15 cellular contexts compared by ENCODE assay signal in genomic region chr9:133342570-133342969, GRCh38. TPM values are rescaled to one million over a fixed set of nuclear protein-coding genes. Genes with fewer than 3 reads are reported as not detected.
A peak's percentile ranks its signal among the peaks of the same experiment; 100 is the strongest.
DNase-seq lines count a peak whose midpoint lies in the region; ATAC-seq, FAIRE-seq and TF ChIP-seq lines count a peak whose summit lies in the region.
"Had no signal": no experiment of that assay in that cellular context is flagged by ENCODE, and none has a peak within 500 bp of the region (broad histone marks: within the 10 kb centered on the region; RNA-seq: fewer than 3 reads in every experiment).

No MANE protein-coding gene starts in this region.

- POLR2A ChIA-PET in HepG2 (lab: Yijun Ruan, JAX) (interaction anchor here (1.4 kb wide), 1 partner anchor 13 kb away, joined by 5 read pairs; the partner anchor contains the start of genes SURF1 and SURF2), PC-9 (lab: Charles Lee; ENCODE audit: unreplicated experiment) (no interaction called here)

- H3K9me3 ChIP-seq in HepG2 (ENCODE audit: low read length) = no peaks in the 10 kb centered on the region
- H3K9me3 ChIP-seq in right lobe of liver = no peaks in the 10 kb centered on the region
- no peaks in the 10 kb centered on the region for H3K9me3 ChIP-seq in Loucy (ENCODE audit: insufficient read depth, low read depth, low read length)
- no peaks in the 10 kb centered on the region for H3K9me3 ChIP-seq in endodermal cell (ENCODE audit: control insufficient read depth, low read length)
- no peaks in the 10 kb centered on the region for H3K9me3 ChIP-seq in PC-9 (ENCODE audit: insufficient read depth, low read depth)

- ATAC-seq in HepG2 (peak; percentile 46), right lobe of liver (no peak), GM21717 (IDR thresholded peaks at IDR 0.05; ENCODE audit: unreplicated experiment) (no peak)

- H3K4me3 Mint-ChIP-seq in endodermal cell = no peak overlapping the region
- H3K4me3 Mint-ChIP-seq: activated T-helper 1 cell treated with anti-CD3 and anti-CD28 coated beads, Interleukin-12 subunit alpha, Interleukin-12 subunit beta, Interleukin-2, Interleukin-4 antibody, amounts not matched to agents 30 ng/mL and 10 ng/mL and 1 ng/mL, durations not matched to agents 14 hours and 24 hours and 36 hours had no signal

- CTCF ChIA-PET in HepG2 (lab: Yijun Ruan, JAX; ENCODE audit: low intra/inter-chr PET ratio, low total read pairs) = interaction anchor here (0.9 to 1.9 kb wide), 2 partner anchors 62 to 143 kb away, joined by 3 to 5 read pairs; no protein-coding TSS in a partner anchor
- CTCF ChIA-PET in PC-9 (lab: Charles Lee) = no interaction called here

- H3K9me3 Mint-ChIP-seq in endodermal cell = no peaks in the 10 kb centered on the region
- H3K9me3 Mint-ChIP-seq: activated T-helper 1 cell treated with anti-CD3 and anti-CD28 coated beads, Interleukin-12 subunit alpha, Interleukin-12 subunit beta, Interleukin-2, Interleukin-4 antibody, amounts not matched to agents 30 ng/mL and 10 ng/mL and 1 ng/mL, durations not matched to agents 14 hours and 24 hours and 36 hours had no signal

- peaks cover 8% of the 10 kb centered on the region for H3K4me1 Mint-ChIP-seq in endodermal cell

- no peak overlapping the region for H3K27ac Mint-ChIP-seq in endodermal cell
- H3K27ac Mint-ChIP-seq: activated T-helper 1 cell treated with anti-CD3 and anti-CD28 coated beads, Interleukin-12 subunit alpha, Interleukin-12 subunit beta, Interleukin-2, Interleukin-4 antibody, amounts not matched to agents 30 ng/mL and 10 ng/mL and 1 ng/mL, durations not matched to agents 14 hours and 24 hours and 36 hours had no signal

- DNase-seq in HepG2 (ENCODE audit: low spot score) = no peak
- no peak for DNase-seq in right lobe of liver
- DNase-seq in endodermal cell = peak; percentile 71
- DNase-seq in NCI-H2227 (lab: John Stamatoyannopoulos, UW; ENCODE audit: unreplicated experiment) = no peak
- no peak for DNase-seq in GM12891 (ENCODE audit: insufficient read length, low spot score)
- DNase-seq in PC-9 = no peak
- DNase-seq: activated CD4-positive, alpha-beta T cell treated with anti-CD3 and anti-CD28 coated beads for 4 hours; GM23248; mammary epithelial cell; NCI-H1105 treated with DMSO at 0.1 percent for 48 hours; stimulated activated CD4-positive, alpha-beta T cell treated with anti-CD3 and anti-CD28 coated beads, Interleukin-2, amount 100 ng/mL, for 48 hours; stimulated activated naive CD4-positive, alpha-beta T cell treated with Interleukin-2 at 50 U/mL for 16 hours had no signal

- no peak for FAIRE-seq in HepG2 (lab: Jason Lieb, UNC)
- FAIRE-seq in GM12891 (lab: Jason Lieb, UNC) = no peak

- H4K20me1 ChIP-seq in HepG2 (ENCODE audit: insufficient read depth, low read length) (no peaks in the 10 kb centered on the region), Loucy (ENCODE audit: insufficient read depth, low read length, poor library complexity, severe bottlenecking) (peaks cover 13% of the 10 kb centered on the region), PC-9 (ENCODE audit: insufficient read depth) (peaks cover 8% of the 10 kb centered on the region)

- peaks cover 76% of the 10 kb centered on the region for H3K36me3 Mint-ChIP-seq in endodermal cell (ENCODE audit: low read depth)

- H3K27ac ChIP-seq in HepG2 (ENCODE audit: extremely low read length, insufficient read depth, low read length) = no peak overlapping the region
- H3K27ac ChIP-seq in right lobe of liver = no peak overlapping the region
- no peak overlapping the region for H3K27ac ChIP-seq in endodermal cell (ENCODE audit: low read depth, low read length)
- H3K27ac ChIP-seq in PC-9 = no peak overlapping the region
- H3K27ac ChIP-seq: GM23248 had no signal

- peak; percentile 42 for TF ChIP-seq CTCF in HepG2 (CRISPR knock-in tag; IDR thresholded peaks at IDR 0.05)
- TF ChIP-seq CTCF in right lobe of liver (IDR thresholded peaks at IDR 0.05) = no peak
- TF ChIP-seq CTCF in Loucy (conservative IDR thresholded peaks at IDR 0.05; ENCODE audit: low read length) = peak; percentile 26
- TF ChIP-seq CTCF in endodermal cell (conservative IDR thresholded peaks at IDR 0.05) = no peak
- TF ChIP-seq CTCF in PC-9 (conservative IDR thresholded peaks at IDR 0.05) = no peak

- H3K79me2 ChIP-seq in HepG2 (ENCODE audit: insufficient read depth, low read length) (peaks cover 16% of the 10 kb centered on the region), Loucy (ENCODE audit: insufficient read depth, low read length) (peaks cover 27% of the 10 kb centered on the region), PC-9 (ENCODE audit: low read depth) (peaks cover 26% of the 10 kb centered on the region)

- H3F3A ChIP-seq in Loucy (ENCODE audit: low read depth) (no peaks in the 10 kb centered on the region), PC-9 (ENCODE audit: insufficient read depth, low read depth) (no peaks in the 10 kb centered on the region)

- H3K27me3 ChIP-seq in HepG2 (ENCODE audit: control insufficient read depth in 1 of 2, insufficient read depth in 2 of 2, low read length in 2 of 2) (no peaks in the 10 kb centered on the region), right lobe of liver (no peaks in the 10 kb centered on the region), Loucy (ENCODE audit: insufficient read depth, low read length, poor library complexity, severe bottlenecking) (no peaks in the 10 kb centered on the region), endodermal cell (ENCODE audit: control insufficient read depth, insufficient read depth, low read length, poor library complexity, severe bottlenecking) (no peaks in the 10 kb centered on the region), PC-9 (ENCODE audit: insufficient read depth, low read depth) (no peaks in the 10 kb centered on the region)

- H3K4me2 ChIP-seq in HepG2 (ENCODE audit: low read depth, low read length) = no peak overlapping the region
- no peak overlapping the region for H3K4me2 ChIP-seq in Loucy (ENCODE audit: low read depth, low read length, poor library complexity, severe bottlenecking)
- no peak overlapping the region for H3K4me2 ChIP-seq in PC-9

- no peak overlapping the region for H3K4me3 ChIP-seq in HepG2 (replicated peaks in 1 of 3; ENCODE audit: insufficient read depth in 1 of 3, low read depth in 2 of 3, low read length in 3 of 3)
- H3K4me3 ChIP-seq in right lobe of liver = no peak overlapping the region
- no peak overlapping the region for H3K4me3 ChIP-seq in Loucy (ENCODE audit: low read length, poor library complexity, severe bottlenecking)
- no peak overlapping the region for H3K4me3 ChIP-seq in endodermal cell (ENCODE audit: low read length)
- H3K4me3 ChIP-seq in PC-9 = no peak overlapping the region
- H3K4me3 ChIP-seq: GM23248 had no signal

- no peaks in the 10 kb centered on the region for H3K27me3 Mint-ChIP-seq in endodermal cell (ENCODE audit: insufficient read depth)

- H3K4me1 ChIP-seq in HepG2 (ENCODE audit: insufficient read depth, low read length) = peaks cover 11% of the 10 kb centered on the region
- peaks cover 0 to 11% (median 0%) of the 10 kb centered on the region in 4 donors for H3K4me1 ChIP-seq in right lobe of liver
- H3K4me1 ChIP-seq in Loucy (ENCODE audit: insufficient read depth, low read length, poor library complexity, severe bottlenecking) = peaks cover 24% of the 10 kb centered on the region
- no peaks in the 10 kb centered on the region for H3K4me1 ChIP-seq in endodermal cell (ENCODE audit: control insufficient read depth, insufficient read depth, low read length)
- H3K4me1 ChIP-seq in PC-9 (replicated peaks; ENCODE audit: insufficient read depth) = peaks cover 6% of the 10 kb centered on the region; the same call in 1 of the 2 replicates

- BruUV-seq in HepG2 (replicated peaks; lab: Mats Ljungman, UMichigan) (no TSS peak), PC-9 (replicated peaks; lab: Mats Ljungman, UMichigan) (no TSS peak)

- TF ChIP-seq EP300 in HepG2 (IDR thresholded peaks at IDR 0.05; ENCODE audit: low read depth in 2 of 2, low read length in 2 of 2) (no peak), HepG2 (CRISPR knock-in tag; IDR thresholded peaks at IDR 0.05; ENCODE audit: borderline replicate concordance) (no peak)

- in situ Hi-C loops in HepG2 (cut with HindIII; ENCODE audit: extremely low pct_ligation_motif_present, low pct_unique_long_range_greater_than_20kb) = no loop called here

- TF ChIP-seq POLR2A in HepG2 (IDR thresholded peaks at IDR 0.05; ENCODE audit: insufficient read depth in 1 of 2, low read depth in 2 of 2, low read length in 2 of 2) (no peak), right lobe of liver (IDR thresholded peaks at IDR 0.05) (no peak), GM12891 (IDR thresholded peaks at IDR 0.05; ENCODE audit: low read depth, low read length) (no peak)

- no peaks in the 10 kb centered on the region for H3K9me2 ChIP-seq in Loucy (replicated peaks; ENCODE audit: low read depth, low read length)
- no peaks in the 10 kb centered on the region for H3K9me2 ChIP-seq in PC-9 (ENCODE audit: insufficient read depth)

- H3K9ac ChIP-seq in HepG2 (ENCODE audit: insufficient read depth, low read depth, low read length) (no peak overlapping the region), Loucy (ENCODE audit: low read depth, low read length, poor library complexity, severe bottlenecking) (peak overlapping the region; percentile 29), endodermal cell (ENCODE audit: extremely low read depth, low read length, poor library complexity, severe bottlenecking) (no peak overlapping the region)
- H3K9ac ChIP-seq: GM23248 had no signal

- H2AFZ ChIP-seq in HepG2 (ENCODE audit: low read length) (no peak overlapping the region), Loucy (ENCODE audit: low read length) (no peak overlapping the region), PC-9 (no peak overlapping the region)
- H2AFZ ChIP-seq: GM23248 had no signal

- H3K36me3 ChIP-seq in HepG2 (replicated peaks in 1 of 2; ENCODE audit: control insufficient read depth in 1 of 2, insufficient read depth in 2 of 2, low read length in 2 of 2) (peaks cover 8 to 58% of the 10 kb centered on the region in 2 experiments; a peak in 4 of 5 replicates), right lobe of liver (peaks cover 0 to 23% (median 11%) of the 10 kb centered on the region in 4 donors), Loucy (ENCODE audit: insufficient read depth, low read length) (peaks cover 24% of the 10 kb centered on the region; the same call in 1 of the 2 replicates), endodermal cell (ENCODE audit: control insufficient read depth, insufficient read depth, low read length) (peaks cover 65% of the 10 kb centered on the region), PC-9 (ENCODE audit: low read depth) (no peaks in the 10 kb centered on the region; the same call in 1 of the 2 replicates)

- 98% methylated on average over 4 of the region's 11 CpGs for WGBS in HepG2 (ENCODE audit: low lambda C conversion rate)
- 100% methylated on average over 1 of the region's 11 CpGs for WGBS in right lobe of liver (ENCODE audit: insufficient coverage, low coverage, low lambda C conversion rate, missing lambda C conversion rate)
- WGBS in endodermal cell (ENCODE audit: insufficient coverage in 1 of 2, insufficient read length in 1 of 2), 2 experiments = 81 to 91% methylated on average over 7 to 11 of the region's 11 CpGs

- intact Hi-C loops in HepG2 (cut with micrococcal nuclease; ENCODE audit: unreplicated experiment) = no loop called here
- intact Hi-C loops in right lobe of liver (cut with DNase I) = loop anchor here in 1 of 2 donors (10.0 kb wide), 1 partner anchor 142 kb away; no protein-coding TSS in a partner anchor
- intact Hi-C loops in PC-9 (cut with micrococcal nuclease; ENCODE audit: unreplicated experiment) = no loop called here

- TF ChIP-seq RAD21 in HepG2 (CRISPR knock-in tag; IDR thresholded peaks at IDR 0.05) = no peak

RNA-seq across cellular contexts. Expression of gene MED22, which starts 5.4 kb away (rescaled TPM):
- 19.6 and 22.1 TPM in 2 replicates for total RNA-seq in HepG2 (2016; rRNA removed; fragmentation: Illumina TruSeq; extraction: Trizol)
- 2.6 and 3.1 TPM in 2 replicates for total RNA-seq in HepG2 (2016; cell fraction: cytosol; rRNA removed; fragmentation: Illumina TruSeq; extraction: Trizol; ENCODE audit: low read depth)
- total RNA-seq in HepG2 (2016; cell fraction: insoluble cytoplasmic fraction; rRNA removed; fragmentation: Illumina TruSeq; extraction: Trizol) = 18.8 and 21.3 TPM in 2 replicates
- total RNA-seq in HepG2 (2016; cell fraction: membrane; rRNA removed; fragmentation: Illumina TruSeq; extraction: Trizol) = 9.6 and 12.2 TPM in 2 replicates
- total RNA-seq in HepG2 (2016; cell fraction: nucleus; rRNA removed; fragmentation: Illumina TruSeq; extraction: Trizol) = 18.2 and 20.6 TPM in 2 replicates
- polyA plus RNA-seq in HepG2 (2011; rRNA removed) = 15.8 and 22.2 TPM in 2 replicates
- polyA plus RNA-seq in HepG2 (2011; cell fraction: cytosol; rRNA removed) = 11.6 and 12.5 TPM in 2 replicates
- polyA plus RNA-seq in HepG2 (2011; cell fraction: nucleus; rRNA removed) = 42.0 and 43.5 TPM in 2 replicates
- 8.8 and 10.1 TPM in 2 replicates for polyA plus RNA-seq in HepG2 (2012)
- polyA plus RNA-seq in HepG2 (2016; cell fraction: cytosol; fragmentation: Illumina TruSeq; extraction: Trizol; ENCODE audit: low read depth) = 2.6 TPM in 2 replicates
- 15.7 and 15.9 TPM in 2 replicates for polyA plus RNA-seq in HepG2 (2016; cell fraction: insoluble cytoplasmic fraction; fragmentation: Illumina TruSeq; extraction: Trizol; ENCODE audit: low read depth)
- polyA plus RNA-seq in HepG2 (2016; cell fraction: membrane; fragmentation: Illumina TruSeq; extraction: Trizol; ENCODE audit: low read depth) = 7.1 and 7.7 TPM in 2 replicates
- polyA plus RNA-seq in HepG2 (2016; cell fraction: nucleus; fragmentation: Illumina TruSeq; extraction: Trizol; ENCODE audit: insufficient read depth, low read depth) = 36.0 and 38.5 TPM in 2 replicates
- 27.8 and 64.6 TPM in 2 replicates for polyA minus RNA-seq in HepG2 (2011; rRNA and poly(A)+ RNA removed; ENCODE audit: low replicate concordance)
- polyA minus RNA-seq in HepG2 (2011; cell fraction: cytosol; rRNA and poly(A)+ RNA removed) = 8.0 and 8.5 TPM in 2 replicates
- polyA minus RNA-seq in HepG2 (2011; cell fraction: nucleus; rRNA and poly(A)+ RNA removed) = 12.1 and 16.8 TPM in 2 replicates
- 10 to 100 TPM in 1 of 6 experiments, 1 to 10 TPM in 5; 5.9 to 14.5 (median 8.1) TPM for total RNA-seq in right lobe of liver
- total RNA-seq in endodermal cell = 10 to 100 TPM; 54.6 to 57.3 TPM
- polyA plus RNA-seq in endodermal cell (2013, experiment 1 of 2) = 38.4 TPM
- polyA plus RNA-seq in endodermal cell (2013, experiment 2 of 2) = 36.6 TPM
- polyA plus RNA-seq in GM12891 (2012; ENCODE audit: low read depth, missing spikeins) = 18.4 TPM
- total RNA-seq in PC-9 (2021) = 38.2 and 38.7 TPM in 2 replicates

RNA-seq across cellular contexts. Expression of gene RPL7A, which starts 5.4 kb away (rescaled TPM):
- total RNA-seq in HepG2 (2016; rRNA removed; fragmentation: Illumina TruSeq; extraction: Trizol) (2,938 and 3,359 TPM in 2 replicates), right lobe of liver (100 to 1,000 TPM; 529 to 851 (median 616) TPM), endodermal cell (1,000 to 10,000 TPM; 2,418 to 2,634 TPM), PC-9 (2021) (2,381 and 2,937 TPM in 2 replicates)
- total RNA-seq in HepG2 (2016; cell fraction: cytosol; rRNA removed; fragmentation: Illumina TruSeq; extraction: Trizol; ENCODE audit: low read depth) = 3,183 and 3,719 TPM in 2 replicates
- 2,895 and 3,215 TPM in 2 replicates for total RNA-seq in HepG2 (2016; cell fraction: insoluble cytoplasmic fraction; rRNA removed; fragmentation: Illumina TruSeq; extraction: Trizol)
- 5,789 and 6,219 TPM in 2 replicates for total RNA-seq in HepG2 (2016; cell fraction: membrane; rRNA removed; fragmentation: Illumina TruSeq; extraction: Trizol)
- 1,151 and 1,198 TPM in 2 replicates for total RNA-seq in HepG2 (2016; cell fraction: nucleus; rRNA removed; fragmentation: Illumina TruSeq; extraction: Trizol)
- 2,401 and 2,404 TPM in 2 replicates for polyA plus RNA-seq in HepG2 (2011; rRNA removed)
- polyA plus RNA-seq in HepG2 (2011; cell fraction: cytosol; rRNA removed) = 3,191 and 3,845 TPM in 2 replicates
- polyA plus RNA-seq in HepG2 (2011; cell fraction: nucleus; rRNA removed) = 1,035 and 1,145 TPM in 2 replicates
- 2,335 and 2,606 TPM in 2 replicates for polyA plus RNA-seq in HepG2 (2012)
- 3,837 and 4,399 TPM in 2 replicates for polyA plus RNA-seq in HepG2 (2016; cell fraction: cytosol; fragmentation: Illumina TruSeq; extraction: Trizol; ENCODE audit: low read depth)
- polyA plus RNA-seq in HepG2 (2016; cell fraction: insoluble cytoplasmic fraction; fragmentation: Illumina TruSeq; extraction: Trizol; ENCODE audit: low read depth) = 3,343 and 3,509 TPM in 2 replicates
- polyA plus RNA-seq in HepG2 (2016; cell fraction: membrane; fragmentation: Illumina TruSeq; extraction: Trizol; ENCODE audit: low read depth) = 6,158 and 6,472 TPM in 2 replicates
- polyA plus RNA-seq in HepG2 (2016; cell fraction: nucleus; fragmentation: Illumina TruSeq; extraction: Trizol; ENCODE audit: insufficient read depth, low read depth) = 1,904 and 1,909 TPM in 2 replicates
- 1,962 and 4,695 TPM in 2 replicates for polyA minus RNA-seq in HepG2 (2011; rRNA and poly(A)+ RNA removed; ENCODE audit: low replicate concordance)
- polyA minus RNA-seq in HepG2 (2011; cell fraction: cytosol; rRNA and poly(A)+ RNA removed) = 853 and 917 TPM in 2 replicates
- 477 and 550 TPM in 2 replicates for polyA minus RNA-seq in HepG2 (2011; cell fraction: nucleus; rRNA and poly(A)+ RNA removed)
- polyA plus RNA-seq in endodermal cell (2013, experiment 1 of 2) = 2,489 TPM
- 2,405 TPM for polyA plus RNA-seq in endodermal cell (2013, experiment 2 of 2)
- polyA plus RNA-seq in GM12891 (2012; ENCODE audit: low read depth, missing spikeins) = 4,358 TPM

RNA-seq across cellular contexts. Expression of gene SURF6, which starts 6.6 kb away (rescaled TPM):
- total RNA-seq in HepG2 (2016; rRNA removed; fragmentation: Illumina TruSeq; extraction: Trizol) (13.3 and 14.7 TPM in 2 replicates), right lobe of liver (1 to 10 TPM; 5.8 to 8.8 (median 7.6) TPM), endodermal cell (10 to 100 TPM; 22.9 to 27.5 TPM), PC-9 (2021) (21.2 and 29.8 TPM in 2 replicates)
- 2.7 and 3.0 TPM in 2 replicates for total RNA-seq in HepG2 (2016; cell fraction: cytosol; rRNA removed; fragmentation: Illumina TruSeq; extraction: Trizol; ENCODE audit: low read depth)
- total RNA-seq in HepG2 (2016; cell fraction: insoluble cytoplasmic fraction; rRNA removed; fragmentation: Illumina TruSeq; extraction: Trizol) = 12.2 and 14.6 TPM in 2 replicates
- total RNA-seq in HepG2 (2016; cell fraction: membrane; rRNA removed; fragmentation: Illumina TruSeq; extraction: Trizol) = 4.6 and 5.3 TPM in 2 replicates
- 10.4 and 11.5 TPM in 2 replicates for total RNA-seq in HepG2 (2016; cell fraction: nucleus; rRNA removed; fragmentation: Illumina TruSeq; extraction: Trizol)
- 5.9 and 7.5 TPM in 2 replicates for polyA plus RNA-seq in HepG2 (2011; rRNA removed)
- polyA plus RNA-seq in HepG2 (2011; cell fraction: cytosol; rRNA removed) = 6.4 and 7.4 TPM in 2 replicates
- polyA plus RNA-seq in HepG2 (2011; cell fraction: nucleus; rRNA removed) = 16.7 and 18.0 TPM in 2 replicates
- polyA plus RNA-seq in HepG2 (2012) = 7.1 and 7.5 TPM in 2 replicates
- 2.3 TPM in 2 replicates for polyA plus RNA-seq in HepG2 (2016; cell fraction: cytosol; fragmentation: Illumina TruSeq; extraction: Trizol; ENCODE audit: low read depth)
- 19.6 and 19.8 TPM in 2 replicates for polyA plus RNA-seq in HepG2 (2016; cell fraction: insoluble cytoplasmic fraction; fragmentation: Illumina TruSeq; extraction: Trizol; ENCODE audit: low read depth)
- 3.3 and 4.3 TPM in 2 replicates for polyA plus RNA-seq in HepG2 (2016; cell fraction: membrane; fragmentation: Illumina TruSeq; extraction: Trizol; ENCODE audit: low read depth)
- 32.3 and 32.8 TPM in 2 replicates for polyA plus RNA-seq in HepG2 (2016; cell fraction: nucleus; fragmentation: Illumina TruSeq; extraction: Trizol; ENCODE audit: insufficient read depth, low read depth)
- polyA minus RNA-seq in HepG2 (2011; rRNA and poly(A)+ RNA removed; ENCODE audit: low replicate concordance) = 5.6 and 10.5 TPM in 2 replicates
- polyA minus RNA-seq in HepG2 (2011; cell fraction: cytosol; rRNA and poly(A)+ RNA removed) = 3.0 and 4.7 TPM in 2 replicates
- 6.1 and 7.7 TPM in 2 replicates for polyA minus RNA-seq in HepG2 (2011; cell fraction: nucleus; rRNA and poly(A)+ RNA removed)
- polyA plus RNA-seq in endodermal cell (2013, experiment 1 of 2) = 18.8 TPM
- polyA plus RNA-seq in endodermal cell (2013, experiment 2 of 2) = 16.6 TPM
- 16.1 TPM for polyA plus RNA-seq in GM12891 (2012; ENCODE audit: low read depth, missing spikeins)

RNA-seq across cellular contexts. Expression of gene SURF1, which starts 13.7 kb away (rescaled TPM):
- 10.6 and 17.8 TPM in 2 replicates for total RNA-seq in HepG2 (2016; rRNA removed; fragmentation: Illumina TruSeq; extraction: Trizol)
- 21.0 and 25.4 TPM in 2 replicates for total RNA-seq in HepG2 (2016; cell fraction: cytosol; rRNA removed; fragmentation: Illumina TruSeq; extraction: Trizol; ENCODE audit: low read depth)
- 9.6 and 18.9 TPM in 2 replicates for total RNA-seq in HepG2 (2016; cell fraction: insoluble cytoplasmic fraction; rRNA removed; fragmentation: Illumina TruSeq; extraction: Trizol)
- 22.4 and 26.0 TPM in 2 replicates for total RNA-seq in HepG2 (2016; cell fraction: membrane; rRNA removed; fragmentation: Illumina TruSeq; extraction: Trizol)
- 13.9 and 14.0 TPM in 2 replicates for total RNA-seq in HepG2 (2016; cell fraction: nucleus; rRNA removed; fragmentation: Illumina TruSeq; extraction: Trizol)
- 39.2 and 40.7 TPM in 2 replicates for polyA plus RNA-seq in HepG2 (2011; rRNA removed)
- polyA plus RNA-seq in HepG2 (2011; cell fraction: cytosol; rRNA removed) = 29.3 and 32.3 TPM in 2 replicates
- 29.7 and 32.0 TPM in 2 replicates for polyA plus RNA-seq in HepG2 (2011; cell fraction: nucleus; rRNA removed)
- polyA plus RNA-seq in HepG2 (2012) = 22.8 and 26.6 TPM in 2 replicates
- 52.7 and 53.1 TPM in 2 replicates for polyA plus RNA-seq in HepG2 (2016; cell fraction: cytosol; fragmentation: Illumina TruSeq; extraction: Trizol; ENCODE audit: low read depth)
- 19.0 and 20.1 TPM in 2 replicates for polyA plus RNA-seq in HepG2 (2016; cell fraction: insoluble cytoplasmic fraction; fragmentation: Illumina TruSeq; extraction: Trizol; ENCODE audit: low read depth)
- 38.1 and 44.5 TPM in 2 replicates for polyA plus RNA-seq in HepG2 (2016; cell fraction: membrane; fragmentation: Illumina TruSeq; extraction: Trizol; ENCODE audit: low read depth)
- 46.1 and 51.6 TPM in 2 replicates for polyA plus RNA-seq in HepG2 (2016; cell fraction: nucleus; fragmentation: Illumina TruSeq; extraction: Trizol; ENCODE audit: insufficient read depth, low read depth)
- polyA minus RNA-seq in HepG2 (2011; rRNA and poly(A)+ RNA removed; ENCODE audit: low replicate concordance) = 14.4 and 46.3 TPM in 2 replicates
- polyA minus RNA-seq in HepG2 (2011; cell fraction: cytosol; rRNA and poly(A)+ RNA removed) = 8.0 and 10.5 TPM in 2 replicates
- 7.1 and 7.5 TPM in 2 replicates for polyA minus RNA-seq in HepG2 (2011; cell fraction: nucleus; rRNA and poly(A)+ RNA removed)
- 10 to 100 TPM; 37.4 to 68.8 (median 44.5) TPM for total RNA-seq in right lobe of liver
- 10 to 100 TPM; 45.1 to 54.4 TPM for total RNA-seq in endodermal cell
- polyA plus RNA-seq in endodermal cell (2013, experiment 1 of 2) = 40.7 TPM
- 33.0 TPM for polyA plus RNA-seq in endodermal cell (2013, experiment 2 of 2)
- polyA plus RNA-seq in GM12891 (2012; ENCODE audit: low read depth, missing spikeins) = 30.5 TPM
- total RNA-seq in PC-9 (2021) = 57.7 and 69.1 TPM in 2 replicates

RNA-seq across cellular contexts. Expression of gene SURF2, which starts 13.8 kb away (rescaled TPM):
- total RNA-seq in HepG2 (2016; rRNA removed; fragmentation: Illumina TruSeq; extraction: Trizol) = 10.3 and 13.6 TPM in 2 replicates
- 10.3 and 15.8 TPM in 2 replicates for total RNA-seq in HepG2 (2016; cell fraction: cytosol; rRNA removed; fragmentation: Illumina TruSeq; extraction: Trizol; ENCODE audit: low read depth)
- total RNA-seq in HepG2 (2016; cell fraction: insoluble cytoplasmic fraction; rRNA removed; fragmentation: Illumina TruSeq; extraction: Trizol) = 12.0 and 12.6 TPM in 2 replicates
- total RNA-seq in HepG2 (2016; cell fraction: membrane; rRNA removed; fragmentation: Illumina TruSeq; extraction: Trizol) = 10.0 and 13.9 TPM in 2 replicates
- 4.1 and 4.4 TPM in 2 replicates for total RNA-seq in HepG2 (2016; cell fraction: nucleus; rRNA removed; fragmentation: Illumina TruSeq; extraction: Trizol)
- 6.1 and 6.3 TPM in 2 replicates for polyA plus RNA-seq in HepG2 (2011; rRNA removed)
- 6.8 and 9.7 TPM in 2 replicates for polyA plus RNA-seq in HepG2 (2011; cell fraction: cytosol; rRNA removed)
- 6.6 and 8.7 TPM in 2 replicates for polyA plus RNA-seq in HepG2 (2011; cell fraction: nucleus; rRNA removed)
- polyA plus RNA-seq in HepG2 (2012) = 6.8 and 8.6 TPM in 2 replicates
- polyA plus RNA-seq in HepG2 (2016; cell fraction: cytosol; fragmentation: Illumina TruSeq; extraction: Trizol; ENCODE audit: low read depth) = 14.4 and 20.2 TPM in 2 replicates
- polyA plus RNA-seq in HepG2 (2016; cell fraction: insoluble cytoplasmic fraction; fragmentation: Illumina TruSeq; extraction: Trizol; ENCODE audit: low read depth) = 19.8 and 21.6 TPM in 2 replicates
- polyA plus RNA-seq in HepG2 (2016; cell fraction: membrane; fragmentation: Illumina TruSeq; extraction: Trizol; ENCODE audit: low read depth) = 12.6 and 15.8 TPM in 2 replicates
- polyA plus RNA-seq in HepG2 (2016; cell fraction: nucleus; fragmentation: Illumina TruSeq; extraction: Trizol; ENCODE audit: insufficient read depth, low read depth) = 11.3 and 11.9 TPM in 2 replicates
- polyA minus RNA-seq in HepG2 (2011; rRNA and poly(A)+ RNA removed; ENCODE audit: low replicate concordance) = 3.5 and 24.4 TPM in 2 replicates
- polyA minus RNA-seq in HepG2 (2011; cell fraction: cytosol; rRNA and poly(A)+ RNA removed) = 2.3 and 5.0 TPM in 2 replicates
- polyA minus RNA-seq in HepG2 (2011; cell fraction: nucleus; rRNA and poly(A)+ RNA removed) = 1.6 and 2.3 TPM in 2 replicates
- total RNA-seq in right lobe of liver = 10 to 100 TPM in 2 of 6 experiments, 1 to 10 TPM in 4; 6.3 to 16.9 (median 8.2) TPM
- total RNA-seq in endodermal cell = 10 to 100 TPM; 18.0 to 25.9 TPM
- polyA plus RNA-seq in endodermal cell (2013, experiment 1 of 2) = 25.5 TPM
- polyA plus RNA-seq in endodermal cell (2013, experiment 2 of 2) = 25.3 TPM
- 25.9 TPM for polyA plus RNA-seq in GM12891 (2012; ENCODE audit: low read depth, missing spikeins)
- 18.1 and 28.6 TPM in 2 replicates for total RNA-seq in PC-9 (2021)

Comparison
In these comparisons a context has a peak if more than half of its experiments do, and no peak if none do; other contexts are left out.
1. CTCF ChIP-seq: peak in HepG2 (single experiment) and Loucy (single experiment); none in right lobe of liver (0 of 4), endodermal cell (single experiment) and PC-9 (single experiment).